8 cellular contexts compared by ENCODE assay signal in the genomic region with DNA sequence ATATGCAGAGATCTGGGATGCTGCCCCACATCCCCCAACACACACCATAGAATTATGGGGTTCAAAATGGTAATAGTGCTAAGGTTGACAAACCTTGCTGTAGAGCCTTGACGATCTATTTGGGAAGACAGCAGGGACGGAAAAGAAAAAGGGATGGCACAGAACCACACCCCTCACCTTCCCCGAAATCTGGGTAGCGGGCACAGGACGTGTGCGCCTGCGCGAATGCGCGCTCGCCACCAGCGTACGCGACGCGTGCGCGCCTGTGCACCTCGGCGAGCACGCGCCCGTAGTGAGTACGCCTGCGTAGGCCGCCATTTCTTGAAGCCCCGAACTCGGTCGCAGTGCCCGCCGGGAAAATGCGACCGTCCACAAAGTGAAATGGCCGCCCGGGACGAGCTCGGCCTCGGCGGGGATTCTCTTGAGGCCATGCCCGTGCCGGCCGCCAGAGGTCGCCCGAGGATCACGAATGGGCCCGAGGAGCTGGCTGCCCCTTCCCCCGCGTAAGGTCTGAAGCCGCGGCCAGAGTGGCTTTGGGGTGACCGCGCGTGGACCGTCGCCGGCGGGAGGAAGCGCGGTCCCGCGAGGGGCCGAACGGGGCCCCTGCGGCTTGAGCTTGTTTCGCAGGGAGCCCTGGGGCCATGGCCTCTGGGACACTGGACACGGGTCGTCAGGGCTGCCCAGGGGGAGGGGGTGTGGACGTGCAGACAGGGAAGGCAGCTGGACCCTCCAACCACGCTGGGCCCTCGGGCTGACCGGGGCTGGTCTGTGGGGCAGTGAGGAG. TPM values are rescaled to one million over a fixed set of nuclear protein-coding genes. Genes with fewer than 3 reads are reported as not detected.
DNase-seq lines count a peak whose midpoint lies in the region; ATAC-seq and TF ChIP-seq lines count a peak whose summit lies in the region.

No MANE protein-coding gene starts in this region.

- under 1% methylated on average over 55 of the region's 71 CpGs for WGBS in prostate gland
- WGBS in urinary bladder, result under 1% methylated on average over 70 of the region's 71 CpGs

- H3K4me3 ChIP-seq in left ventricle myocardium inferior (peak overlapping the region; percentile 71), prostate gland (peak overlapping the region; percentile 40 to 44), urinary bladder (ENCODE audit: low read depth, low read length) (peak overlapping the region; percentile 35)

- TF ChIP-seq CTCF in left ventricle myocardium inferior (IDR thresholded peaks at IDR 0.05; ENCODE audit: borderline replicate concordance) (peak; percentile 82), prostate gland (IDR thresholded peaks at IDR 0.05) (peak; percentile 39 to 96 (median 89))

- H3K27me3 ChIP-seq in left ventricle myocardium inferior (ENCODE audit: low read depth), result no peaks in the 10 kb centered on the region
- H3K27me3 ChIP-seq in prostate gland (replicated peaks; ENCODE audit: insufficient read depth), result no peaks in the 10 kb centered on the region

- DNase-seq in NCI-H146 (lab: John Stamatoyannopoulos, UW) (peak; percentile 92), T-helper 1 cell (peak; percentile 76 to 93 (median 84)), amygdala (lab: John Stamatoyannopoulos, UW) (peak; percentile 30 to 92 (median 76)), left ventricle myocardium inferior (peak; percentile 90), prostate gland (ENCODE audit: low spot score) (peak; percentile 83)

- peak; percentile 86 for ATAC-seq in HG02884 (IDR thresholded peaks at IDR 0.05; ENCODE audit: unreplicated experiment)

- intact Hi-C loops in left ventricle myocardium inferior (cut with micrococcal nuclease) (no loop called here), prostate gland (cut with DNase I) (no loop called here)

- TF ChIP-seq POLR2A in GM15510 (IDR thresholded peaks at IDR 0.05; ENCODE audit: borderline replicate concordance, extremely low read depth, insufficient read length) (peak; percentile 63), prostate gland (IDR thresholded peaks at IDR 0.05) (peak; percentile 37)

- H3K9me3 ChIP-seq in left ventricle myocardium inferior (replicated peaks), result no peaks in the 10 kb centered on the region
- H3K9me3 ChIP-seq in prostate gland, result no peaks in the 10 kb centered on the region

- H3K36me3 ChIP-seq in left ventricle myocardium inferior, result no peaks in the 10 kb centered on the region
- H3K36me3 ChIP-seq in prostate gland, result no peaks in the 10 kb centered on the region
- no peaks in the 10 kb centered on the region for H3K36me3 ChIP-seq in urinary bladder (ENCODE audit: insufficient read depth)

- peaks cover 10% of the 10 kb centered on the region for H3K4me1 ChIP-seq in left ventricle myocardium inferior
- H3K4me1 ChIP-seq in prostate gland (replicated peaks), result no peaks in the 10 kb centered on the region
- no peaks in the 10 kb centered on the region for H3K4me1 ChIP-seq in urinary bladder (ENCODE audit: insufficient read depth)

- peak overlapping the region; percentile 88 for H3K27ac ChIP-seq in left ventricle myocardium inferior (replicated peaks)
- peak overlapping the region; percentile 71 to 76 for H3K27ac ChIP-seq in prostate gland
- H3K27ac ChIP-seq in urinary bladder (ENCODE audit: low read depth), result peak overlapping the region; percentile 81

RNA-seq across cellular contexts. Expression of gene ZNF185, which starts 43.7 kb away (rescaled TPM):
- total RNA-seq in left ventricle myocardium inferior (1.6 TPM), prostate gland (10 to 100 TPM; 20.3 to 27.1 TPM), urinary bladder (9.7 TPM)
- 5.3 TPM for polyA plus RNA-seq in urinary bladder

RNA-seq across cellular contexts. Expression of gene PNMA5, which starts 52.4 kb away (rescaled TPM):
- total RNA-seq in left ventricle myocardium inferior, result not detected
- total RNA-seq in prostate gland, result 1 to 10 TPM in 1 of 2 donors, not detected in 1; 6.5 TPM
- not detected for total RNA-seq in urinary bladder
- 0.04 TPM for polyA plus RNA-seq in urinary bladder

Comparison
In these comparisons a context has a peak if more than half of its experiments do, and no peak if none do; other contexts are left out.
1. Peak in every context shown above with its lines: DNase-seq, ATAC-seq, H3K4me3 ChIP-seq and H3K27ac ChIP-seq.